In genomic region chr5:86572825-86573224, GRCh38 we compare ENCODE assay signal across 1 cellular context.
TF ChIP-seq lines count a peak whose summit lies in the region.

No MANE protein-coding gene starts in this region.

TF ChIP-seq in K562, 482 proteins besides CTCF, POLR2A, EP300 and RAD21 (continued from another document):
- TF ChIP-seq ZNF668 (CRISPR knock-in tag; IDR thresholded peaks at IDR 0.05) = peak; percentile 60; the same call in 1 of the 2 replicates
- TF ChIP-seq TAF1 (IDR thresholded peaks at IDR 0.05; ENCODE audit: control insufficient read depth, extremely low read depth, insufficient read depth, low read length, severe bottlenecking) = no peak
- peak; percentile 35; the same call in 1 of the 2 replicates for TF ChIP-seq ILK (tag; IDR thresholded peaks at IDR 0.05; ENCODE audit: borderline replicate concordance, low read depth)
- no peak for TF ChIP-seq STAT6 (CRISPR knock-in tag; IDR thresholded peaks at IDR 0.05)
- TF ChIP-seq ELF4 (CRISPR knock-in tag; IDR thresholded peaks at IDR 0.05) = no peak
- no peak for TF ChIP-seq POLR3A (IDR thresholded peaks at IDR 0.05; ENCODE audit: borderline replicate concordance, extremely low read depth, insufficient read depth, insufficient read length)
- TF ChIP-seq ZNF592 (IDR thresholded peaks at IDR 0.05) = peak; percentile 66
- TF ChIP-seq HINFP (tag; conservative IDR thresholded peaks at IDR 0.05; ENCODE audit: low read depth) = 0 out of 2 replicates have a peak, but pooled peaks have one; percentile 32
- TF ChIP-seq NR4A1 (CRISPR knock-in tag; IDR thresholded peaks at IDR 0.05) = no peak
- TF ChIP-seq NR4A1 (tag; IDR thresholded peaks at IDR 0.05) = peak; percentile 80; the same call in 1 of the 2 replicates
- no peak for TF ChIP-seq ZNF175 (CRISPR knock-in tag; IDR thresholded peaks at IDR 0.05; ENCODE audit: low read depth)
- no peak for TF ChIP-seq NFE2L1 (tag; IDR thresholded peaks at IDR 0.05; ENCODE audit: borderline replicate concordance, low read depth)
- TF ChIP-seq ZNF639 (CRISPR knock-in tag; conservative IDR thresholded peaks at IDR 0.05 in 1 of 2, IDR thresholded peaks at IDR 0.05 in 1 of 2) = peak in 1 of 2 experiments; percentile 61; a peak in 1 of 4 replicates
- TF ChIP-seq NUFIP1 (IDR thresholded peaks at IDR 0.05; ENCODE audit: partially characterized antibody) = no peak
- 0 out of 2 replicates have a peak, but pooled peaks have one; percentile 33 for TF ChIP-seq MEF2D (tag; conservative IDR thresholded peaks at IDR 0.05; ENCODE audit: low read depth)
- TF ChIP-seq PYGO2 (tag; IDR thresholded peaks at IDR 0.05) = peak; percentile 67; the same call in 1 of the 2 replicates
- TF ChIP-seq NONO (IDR thresholded peaks at IDR 0.05; ENCODE audit: low read depth in 2 of 2, low read length in 1 of 2) = no peak
- TF ChIP-seq HCFC1 (IDR thresholded peaks at IDR 0.05; ENCODE audit: low read depth, low read length) = no peak
- TF ChIP-seq ZKSCAN1 (IDR thresholded peaks at IDR 0.05; ENCODE audit: low read depth, low read length) = no peak
- no peak for TF ChIP-seq SAFB (IDR thresholded peaks at IDR 0.05; ENCODE audit: borderline replicate concordance, low read depth, low read length)
- TF ChIP-seq ZNF655 (CRISPR knock-in tag; IDR thresholded peaks at IDR 0.05) = no peak
- TF ChIP-seq ZNF239 (CRISPR knock-in tag; IDR thresholded peaks at IDR 0.05) = no peak
- no peak for TF ChIP-seq ELK3 (CRISPR knock-in tag; IDR thresholded peaks at IDR 0.05)
TF ChIP-seq in K562: peak in this region for 21.
